28 cellular contexts compared by ENCODE assay signal in the genomic region with DNA sequence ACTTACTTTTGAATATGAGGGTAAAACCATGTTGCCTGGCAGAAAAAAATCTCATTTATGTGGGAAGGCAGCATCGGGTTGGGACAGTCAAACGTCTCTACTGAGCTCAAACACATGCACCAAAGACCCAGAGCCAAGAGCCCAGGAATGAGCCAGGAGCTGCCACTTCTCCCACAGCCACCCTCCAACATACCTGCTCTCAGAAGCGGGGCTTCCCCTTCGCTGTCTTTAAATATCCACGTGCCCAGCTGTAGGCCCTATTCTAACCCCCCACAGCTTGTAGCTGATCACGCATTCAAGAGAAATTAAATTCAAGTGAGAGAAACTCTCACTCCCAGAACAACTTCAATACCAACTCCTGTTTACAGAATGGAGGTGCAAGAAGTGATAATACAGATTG.
"Had no signal": no experiment of that assay in that cellular context is flagged by ENCODE, and none has a peak within 500 bp of the region (broad histone marks: within the 10 kb centered on the region; RNA-seq: fewer than 3 reads in every experiment).

No MANE protein-coding gene starts in this region.

- DNase-seq: hypothalamus; islet precursor cell; left ventricle myocardium inferior; midbrain; mucosa of descending colon; naive thymus-derived CD8-positive, alpha-beta T cell; nucleus accumbens; pancreas; posterior cingulate gyrus; retina; right cardiac atrium; stimulated activated CD4-positive, alpha-beta T cell treated with anti-CD3 and anti-CD28 coated beads, Interleukin-12 subunit alpha, Interleukin-12 subunit beta, amount 100 ng/mL, for 4 hours; stimulated activated CD4-positive, alpha-beta T cell treated with anti-CD3 and anti-CD28 coated beads, Interleukin-15, amount 100 ng/mL, for 24 hours; stimulated activated CD4-positive, alpha-beta T cell treated with anti-CD3 and anti-CD28 coated beads, Interleukin-2, amount 100 ng/mL, for 24 hours; stimulated activated CD4-positive, alpha-beta T cell treated with anti-CD3 and anti-CD28 coated beads, Interleukin-4, amount 100 ng/mL, for 24 hours; stimulated activated naive CD4-positive, alpha-beta T cell treated with Interleukin-2 at 50 U/mL for 16 hours; stimulated activated naive CD8-positive, alpha-beta T cell treated with anti-CD3 and anti-CD28 coated beads, Interleukin-15, amount 100 ng/mL, for 72 hours; substantia nigra; trophoblast cell; upper lobe of right lung; uterus had no signal

- H3K4me3 ChIP-seq: left ventricle myocardium inferior, lung, mucosa of descending colon, pancreas, prostate gland, skin epidermis, upper lobe of right lung, uterus had no signal

- H3K36me3 Mint-ChIP-seq: stimulated activated effector memory CD8-positive, alpha-beta T cell treated with anti-CD3 and anti-CD28 coated beads, Interleukin-12 subunit alpha, Interleukin-12 subunit beta, amount 100 ng/mL, for 72 hours had no signal

- H3K4me1 ChIP-seq: left ventricle myocardium inferior, pancreas, prostate gland, upper lobe of right lung, uterus had no signal

- H3K4me3 Mint-ChIP-seq: naive thymus-derived CD8-positive, alpha-beta T cell; nephron; neural crest cell; stimulated activated effector memory CD8-positive, alpha-beta T cell treated with anti-CD3 and anti-CD28 coated beads, Interleukin-12 subunit alpha, Interleukin-12 subunit beta, amount 100 ng/mL, for 72 hours; stimulated activated naive CD8-positive, alpha-beta T cell treated with anti-CD3 and anti-CD28 coated beads, Interleukin-15, amount 100 ng/mL, for 72 hours had no signal

- ATAC-seq: mucosa of descending colon; naive thymus-derived CD8-positive, alpha-beta T cell; pancreas; right cardiac atrium; sciatic nerve; stimulated activated effector memory CD8-positive, alpha-beta T cell treated with anti-CD3 and anti-CD28 coated beads, Interleukin-12 subunit alpha, Interleukin-12 subunit beta, amount 100 ng/mL, for 72 hours; stimulated activated naive CD8-positive, alpha-beta T cell treated with anti-CD3 and anti-CD28 coated beads, Interleukin-15, amount 100 ng/mL, for 72 hours; upper lobe of right lung had no signal

- H3K4me1 Mint-ChIP-seq: nephron; neural crest cell; stimulated activated effector memory CD8-positive, alpha-beta T cell treated with anti-CD3 and anti-CD28 coated beads, Interleukin-12 subunit alpha, Interleukin-12 subunit beta, amount 100 ng/mL, for 72 hours had no signal

- H3K9me3 ChIP-seq: mucosa of descending colon, pancreas, prostate gland, upper lobe of right lung, uterus had no signal

- H3K27ac ChIP-seq: left ventricle myocardium inferior, pancreas, prostate gland, skin epidermis, upper lobe of right lung, uterus had no signal

- H3K9me3 Mint-ChIP-seq: stimulated activated effector memory CD8-positive, alpha-beta T cell treated with anti-CD3 and anti-CD28 coated beads, Interleukin-12 subunit alpha, Interleukin-12 subunit beta, amount 100 ng/mL, for 72 hours; stimulated activated naive CD8-positive, alpha-beta T cell treated with anti-CD3 and anti-CD28 coated beads, Interleukin-15, amount 100 ng/mL, for 72 hours had no signal

- H3K27ac Mint-ChIP-seq: nephron; stimulated activated effector memory CD8-positive, alpha-beta T cell treated with anti-CD3 and anti-CD28 coated beads, Interleukin-12 subunit alpha, Interleukin-12 subunit beta, amount 100 ng/mL, for 72 hours; stimulated activated naive CD8-positive, alpha-beta T cell treated with anti-CD3 and anti-CD28 coated beads, Interleukin-15, amount 100 ng/mL, for 72 hours had no signal

- H3K27me3 Mint-ChIP-seq: naive thymus-derived CD8-positive, alpha-beta T cell; stimulated activated naive CD8-positive, alpha-beta T cell treated with anti-CD3 and anti-CD28 coated beads, Interleukin-15, amount 100 ng/mL, for 72 hours had no signal

- H3K27me3 ChIP-seq: pancreas, upper lobe of right lung, uterus had no signal

- H3K36me3 ChIP-seq: left ventricle myocardium inferior, pancreas, prostate gland, upper lobe of right lung, uterus had no signal
